1 cellular context compared by ENCODE assay signal in the genomic region with DNA sequence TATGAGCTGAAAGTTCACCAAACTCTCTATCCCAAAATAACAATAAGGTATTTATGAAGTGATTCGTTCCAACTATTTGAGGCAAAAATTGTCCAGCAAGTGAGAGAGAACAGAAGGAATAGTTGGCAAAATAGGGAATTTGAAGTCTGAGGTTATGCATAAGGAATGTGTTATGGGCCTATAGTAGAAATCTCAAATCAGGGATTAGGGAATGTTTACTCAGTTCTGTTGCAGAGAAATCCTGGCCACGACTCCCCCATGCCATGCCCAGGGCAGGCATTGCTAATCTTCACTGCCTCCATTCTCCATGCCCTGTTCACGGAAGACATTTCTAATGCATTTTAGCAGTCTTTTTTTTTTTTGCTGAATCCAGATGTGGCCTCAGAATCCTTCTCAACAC.
TF ChIP-seq lines count a peak whose summit lies in the region.

No MANE protein-coding gene starts in this region.

TF ChIP-seq in K562, 482 proteins besides CTCF, POLR2A, EP300 and RAD21:
- TF ChIP-seq SUPT5H (IDR thresholded peaks at IDR 0.05): no peak
- TF ChIP-seq RBM25 (IDR thresholded peaks at IDR 0.05; ENCODE audit: low read depth, low read length, severe bottlenecking): peak; percentile 21
